In genomic region chr5:148014276-148014675, GRCh38 we compare ENCODE assay signal across 14 cellular contexts. TPM values are rescaled to one million over a fixed set of nuclear protein-coding genes. Genes with fewer than 3 reads are reported as not detected.
DNase-seq lines count a peak whose midpoint lies in the region; ATAC-seq and TF ChIP-seq lines count a peak whose summit lies in the region.
"Had no signal": no experiment of that assay in that cellular context is flagged by ENCODE, and none has a peak within 500 bp of the region (broad histone marks: within the 10 kb centered on the region; RNA-seq: fewer than 3 reads in every experiment).

No MANE protein-coding gene starts in this region.

- H3K9me3 ChIP-seq in RWPE2 (ENCODE audit: severe bottlenecking) = no peaks in the 10 kb centered on the region

- H3K4me1 ChIP-seq in RWPE2 (ENCODE audit: insufficient read depth, poor library complexity, severe bottlenecking) = peaks cover 40% of the 10 kb centered on the region

- H3K36me3 ChIP-seq in RWPE2 (ENCODE audit: low read depth) = no peaks in the 10 kb centered on the region
- H3K36me3 ChIP-seq in kidney epithelial cell (ENCODE audit: control insufficient read depth, insufficient read depth, low read length) = no peaks in the 10 kb centered on the region

- TF ChIP-seq CTCF in RWPE2 (IDR thresholded peaks at IDR 0.05; ENCODE audit: poor library complexity, severe bottlenecking) (no peak), kidney epithelial cell (IDR thresholded peaks at IDR 0.05; ENCODE audit: insufficient read depth, low read length, poor library complexity, severe bottlenecking) (no peak)

- ATAC-seq in RWPE2 (ENCODE audit: low read depth) = peak; percentile 51
- ATAC-seq in GM21723 (IDR thresholded peaks at IDR 0.05; ENCODE audit: unreplicated experiment) = no peak
- ATAC-seq in HG03196 (IDR thresholded peaks at IDR 0.05; ENCODE audit: unreplicated experiment) = no peak
- ATAC-seq in HG03280 (IDR thresholded peaks at IDR 0.05; ENCODE audit: unreplicated experiment) = no peak
- ATAC-seq: Right ventricle myocardium inferior had no signal

- DNase-seq in HPDE6-E6E7 (ENCODE audit: extremely low spot score) (peak; percentile 31), RWPE2 (ENCODE audit: low spot score) (no peak), epithelial cell of prostate (ENCODE audit: low read depth, low spot score) (peak; percentile 73), kidney epithelial cell (ENCODE audit: low read depth) (peak; percentile 12), activated gamma-delta T cell (lab: John Stamatoyannopoulos, UW) (no peak)
- DNase-seq: C1 segment of cervical spinal cord, EL, Kasumi-1, NCI-H187, PC-9 had no signal

- H3K27ac ChIP-seq in RWPE2 (ENCODE audit: poor library complexity, severe bottlenecking) (peak overlapping the region; percentile 75), epithelial cell of prostate (peak overlapping the region; percentile 87)
- H3K27ac ChIP-seq: PC-9 had no signal

- H3K4me3 ChIP-seq in RWPE2 (ENCODE audit: severe bottlenecking) (no peak overlapping the region), kidney epithelial cell (ENCODE audit: low read depth, low read length) (no peak overlapping the region)
- H3K4me3 ChIP-seq: PC-9 had no signal

- H3K27me3 ChIP-seq in RWPE2 (ENCODE audit: insufficient read depth, poor library complexity, severe bottlenecking) (no peaks in the 10 kb centered on the region), kidney epithelial cell (ENCODE audit: control insufficient read depth, insufficient read depth, low read length) (no peaks in the 10 kb centered on the region)

RNA-seq across cellular contexts. Expression of gene SPINK5, which starts 49.5 kb away (rescaled TPM):
- total RNA-seq in kidney epithelial cell = 0.04 and 5.6 TPM in 2 replicates
- total RNA-seq: PC-9 had no signal

Comparison
In these comparisons a context has a peak if more than half of its experiments do, and no peak if none do; other contexts are left out.
1. DNase-seq: peak in HPDE6-E6E7 (single experiment), epithelial cell of prostate (single experiment) and kidney epithelial cell (single experiment); none in RWPE2 (single experiment) and activated gamma-delta T cell (single experiment).